Comparison of ENCODE assay signal across 2 cellular contexts in the genomic region with DNA sequence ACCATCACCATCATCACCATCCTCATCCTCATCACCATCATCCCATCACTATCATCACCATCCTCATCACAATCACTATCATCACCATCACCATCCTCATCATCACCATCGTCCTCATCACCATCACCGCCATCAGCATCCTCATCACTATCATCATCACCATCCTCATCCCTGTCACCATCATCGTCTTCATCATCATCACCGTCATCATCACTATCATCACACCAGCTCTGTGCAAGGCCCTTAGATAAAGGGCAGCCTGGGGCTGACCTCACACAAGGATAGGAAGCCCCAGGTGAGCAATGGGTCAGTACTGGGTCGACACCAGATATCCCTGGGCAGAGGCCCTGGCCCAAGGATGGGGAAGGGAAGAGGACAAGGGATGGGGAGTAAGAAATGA.
TF ChIP-seq lines count a peak whose summit lies in the region.

No MANE protein-coding gene starts in this region.

TF ChIP-seq in HepG2, 621 proteins besides CTCF, POLR2A, EP300 and RAD21:
- TF ChIP-seq ZNF468 (CRISPR knock-in tag; IDR thresholded peaks at IDR 0.05): no peak
- TF ChIP-seq CREB1 (IDR thresholded peaks at IDR 0.05): peak; percentile 92
- no peak for TF ChIP-seq CREB1 (CRISPR knock-in tag; IDR thresholded peaks at IDR 0.05)

TF ChIP-seq in K562, 482 proteins besides CTCF, POLR2A, EP300 and RAD21 (continues in another document):
- TF ChIP-seq OTX1 (CRISPR knock-in tag; IDR thresholded peaks at IDR 0.05): peak; percentile 81; the same call in 1 of the 2 replicates
- TF ChIP-seq, protein P1, sequence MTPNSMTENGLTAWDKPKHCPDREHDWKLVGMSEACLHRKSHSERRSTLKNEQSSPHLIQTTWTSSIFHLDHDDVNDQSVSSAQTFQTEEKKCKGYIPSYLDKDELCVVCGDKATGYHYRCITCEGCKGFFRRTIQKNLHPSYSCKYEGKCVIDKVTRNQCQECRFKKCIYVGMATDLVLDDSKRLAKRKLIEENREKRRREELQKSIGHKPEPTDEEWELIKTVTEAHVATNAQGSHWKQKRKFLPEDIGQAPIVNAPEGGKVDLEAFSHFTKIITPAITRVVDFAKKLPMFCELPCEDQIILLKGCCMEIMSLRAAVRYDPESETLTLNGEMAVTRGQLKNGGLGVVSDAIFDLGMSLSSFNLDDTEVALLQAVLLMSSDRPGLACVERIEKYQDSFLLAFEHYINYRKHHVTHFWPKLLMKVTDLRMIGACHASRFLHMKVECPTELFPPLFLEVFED (CRISPR knock-in tag; conservative IDR thresholded peaks at IDR 0.05): peak; percentile 89
- TF ChIP-seq MTA1 (IDR thresholded peaks at IDR 0.05; ENCODE audit: borderline replicate concordance): 0 out of 2 replicates have a peak, but pooled peaks have one; percentile 45
- 0 out of 2 replicates have a peak, but pooled peaks have one; percentile 29 for TF ChIP-seq ZNF408 (CRISPR knock-in tag; IDR thresholded peaks at IDR 0.05; ENCODE audit: low read depth)
- no peak for TF ChIP-seq ATF1 (CRISPR knock-in tag; IDR thresholded peaks at IDR 0.05)
- TF ChIP-seq ATF1 (tag; IDR thresholded peaks at IDR 0.05): peak; percentile 47
- TF ChIP-seq ZBTB7A (IDR thresholded peaks at IDR 0.05; ENCODE audit: borderline replicate concordance, control insufficient read depth, low read depth, low read length): no peak
- peak; percentile 54; the same call in 1 of the 2 replicates for TF ChIP-seq ZEB2 (IDR thresholded peaks at IDR 0.05)
- TF ChIP-seq, protein P2, sequence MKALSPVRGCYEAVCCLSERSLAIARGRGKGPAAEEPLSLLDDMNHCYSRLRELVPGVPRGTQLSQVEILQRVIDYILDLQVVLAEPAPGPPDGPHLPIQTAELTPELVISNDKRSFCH (CRISPR knock-in tag; IDR thresholded peaks at IDR 0.05): no peak
- TF ChIP-seq, protein P2 (tag; IDR thresholded peaks at IDR 0.05): peak; percentile 79; the same call in 1 of the 2 replicates
- no peak for TF ChIP-seq SRF (CRISPR knock-in tag; IDR thresholded peaks at IDR 0.05)
- TF ChIP-seq, protein P3, sequence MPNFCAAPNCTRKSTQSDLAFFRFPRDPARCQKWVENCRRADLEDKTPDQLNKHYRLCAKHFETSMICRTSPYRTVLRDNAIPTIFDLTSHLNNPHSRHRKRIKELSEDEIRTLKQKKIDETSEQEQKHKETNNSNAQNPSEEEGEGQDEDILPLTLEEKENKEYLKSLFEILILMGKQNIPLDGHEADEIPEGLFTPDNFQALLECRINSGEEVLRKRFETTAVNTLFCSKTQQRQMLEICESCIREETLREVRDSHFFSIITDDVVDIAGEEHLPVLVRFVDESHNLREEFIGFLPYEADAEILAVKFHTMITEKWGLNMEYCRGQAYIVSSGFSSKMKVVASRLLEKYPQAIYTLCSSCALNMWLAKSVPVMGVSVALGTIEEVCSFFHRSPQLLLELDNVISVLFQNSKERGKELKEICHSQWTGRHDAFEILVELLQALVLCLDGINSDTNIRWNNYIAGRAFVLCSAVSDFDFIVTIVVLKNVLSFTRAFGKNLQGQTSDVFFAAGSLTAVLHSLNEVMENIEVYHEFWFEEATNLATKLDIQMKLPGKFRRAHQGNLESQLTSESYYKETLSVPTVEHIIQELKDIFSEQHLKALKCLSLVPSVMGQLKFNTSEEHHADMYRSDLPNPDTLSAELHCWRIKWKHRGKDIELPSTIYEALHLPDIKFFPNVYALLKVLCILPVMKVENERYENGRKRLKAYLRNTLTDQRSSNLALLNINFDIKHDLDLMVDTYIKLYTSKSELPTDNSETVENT (CRISPR knock-in tag; IDR thresholded peaks at IDR 0.05): 0 out of 2 replicates have a peak, but pooled peaks have one; percentile 26
- TF ChIP-seq, protein P4, sequence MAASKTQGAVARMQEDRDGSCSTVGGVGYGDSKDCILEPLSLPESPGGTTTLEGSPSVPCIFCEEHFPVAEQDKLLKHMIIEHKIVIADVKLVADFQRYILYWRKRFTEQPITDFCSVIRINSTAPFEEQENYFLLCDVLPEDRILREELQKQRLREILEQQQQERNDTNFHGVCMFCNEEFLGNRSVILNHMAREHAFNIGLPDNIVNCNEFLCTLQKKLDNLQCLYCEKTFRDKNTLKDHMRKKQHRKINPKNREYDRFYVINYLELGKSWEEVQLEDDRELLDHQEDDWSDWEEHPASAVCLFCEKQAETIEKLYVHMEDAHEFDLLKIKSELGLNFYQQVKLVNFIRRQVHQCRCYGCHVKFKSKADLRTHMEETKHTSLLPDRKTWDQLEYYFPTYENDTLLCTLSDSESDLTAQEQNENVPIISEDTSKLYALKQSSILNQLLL (CRISPR knock-in tag; IDR thresholded peaks at IDR 0.05; ENCODE audit: borderline replicate concordance): peak; percentile 59; the same call in 1 of the 2 replicates
- TF ChIP-seq EHMT2 (IDR thresholded peaks at IDR 0.05): peak; percentile 22
- no peak for TF ChIP-seq BCL6 (CRISPR knock-in tag; IDR thresholded peaks at IDR 0.05)
- TF ChIP-seq PHTF2 (CRISPR knock-in tag; IDR thresholded peaks at IDR 0.05): no peak
- TF ChIP-seq, protein P5, sequence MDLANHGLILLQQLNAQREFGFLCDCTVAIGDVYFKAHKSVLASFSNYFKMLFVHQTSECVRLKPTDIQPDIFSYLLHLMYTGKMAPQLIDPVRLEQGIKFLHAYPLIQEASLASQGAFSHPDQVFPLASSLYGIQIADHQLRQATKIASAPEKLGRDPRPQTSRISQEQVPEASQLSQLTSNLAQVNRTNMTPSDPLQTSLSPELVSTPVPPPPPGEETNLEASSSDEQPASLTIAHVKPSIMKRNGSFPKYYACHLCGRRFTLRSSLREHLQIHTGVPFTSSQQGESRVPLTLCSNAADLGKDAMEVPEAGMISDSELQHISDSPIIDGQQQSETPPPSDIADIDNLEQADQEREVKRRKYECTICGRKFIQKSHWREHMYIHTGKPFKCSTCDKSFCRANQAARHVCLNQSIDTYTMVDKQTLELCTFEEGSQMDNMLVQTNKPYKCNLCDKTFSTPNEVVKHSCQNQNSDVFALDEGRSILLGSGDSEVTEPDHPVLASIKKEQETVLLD (IDR thresholded peaks at IDR 0.05): peak; percentile 39; the same call in 1 of the 2 replicates
- peak; percentile 61 to 78 for TF ChIP-seq RCOR1 (IDR thresholded peaks at IDR 0.05; ENCODE audit: borderline replicate concordance in 1 of 2, low read depth in 2 of 2, low read length in 2 of 2)
- peak; percentile 81 for TF ChIP-seq ELF4 (CRISPR knock-in tag; IDR thresholded peaks at IDR 0.05)
- 0 out of 2 replicates have a peak, but pooled peaks have one; percentile 31 for TF ChIP-seq ZNF830 (CRISPR knock-in tag; IDR thresholded peaks at IDR 0.05)
- no peak for TF ChIP-seq NEUROD1 (IDR thresholded peaks at IDR 0.05; ENCODE audit: borderline replicate concordance, low read depth, low read length, partially characterized antibody)
- peak; percentile 13; the same call in 1 of the 2 replicates for TF ChIP-seq BCOR (IDR thresholded peaks at IDR 0.05)
- TF ChIP-seq, protein P6, sequence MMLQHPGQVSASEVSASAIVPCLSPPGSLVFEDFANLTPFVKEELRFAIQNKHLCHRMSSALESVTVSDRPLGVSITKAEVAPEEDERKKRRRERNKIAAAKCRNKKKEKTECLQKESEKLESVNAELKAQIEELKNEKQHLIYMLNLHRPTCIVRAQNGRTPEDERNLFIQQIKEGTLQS (IDR thresholded peaks at IDR 0.05): peak; percentile 38; the same call in 1 of the 2 replicates
- TF ChIP-seq, protein P6 (CRISPR knock-in tag; conservative IDR thresholded peaks at IDR 0.05): no peak
- TF ChIP-seq KDM1A (IDR thresholded peaks at IDR 0.05): peak; percentile 98; a peak in 3 of 4 replicates
- TF ChIP-seq, protein P7, sequence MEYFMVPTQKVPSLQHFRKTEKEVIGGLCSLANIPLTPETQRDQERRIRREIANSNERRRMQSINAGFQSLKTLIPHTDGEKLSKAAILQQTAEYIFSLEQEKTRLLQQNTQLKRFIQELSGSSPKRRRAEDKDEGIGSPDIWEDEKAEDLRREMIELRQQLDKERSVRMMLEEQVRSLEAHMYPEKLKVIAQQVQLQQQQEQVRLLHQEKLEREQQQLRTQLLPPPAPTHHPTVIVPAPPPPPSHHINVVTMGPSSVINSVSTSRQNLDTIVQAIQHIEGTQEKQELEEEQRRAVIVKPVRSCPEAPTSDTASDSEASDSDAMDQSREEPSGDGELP (CRISPR knock-in tag; IDR thresholded peaks at IDR 0.05; ENCODE audit: borderline replicate concordance): no peak
- TF ChIP-seq, protein P8, sequence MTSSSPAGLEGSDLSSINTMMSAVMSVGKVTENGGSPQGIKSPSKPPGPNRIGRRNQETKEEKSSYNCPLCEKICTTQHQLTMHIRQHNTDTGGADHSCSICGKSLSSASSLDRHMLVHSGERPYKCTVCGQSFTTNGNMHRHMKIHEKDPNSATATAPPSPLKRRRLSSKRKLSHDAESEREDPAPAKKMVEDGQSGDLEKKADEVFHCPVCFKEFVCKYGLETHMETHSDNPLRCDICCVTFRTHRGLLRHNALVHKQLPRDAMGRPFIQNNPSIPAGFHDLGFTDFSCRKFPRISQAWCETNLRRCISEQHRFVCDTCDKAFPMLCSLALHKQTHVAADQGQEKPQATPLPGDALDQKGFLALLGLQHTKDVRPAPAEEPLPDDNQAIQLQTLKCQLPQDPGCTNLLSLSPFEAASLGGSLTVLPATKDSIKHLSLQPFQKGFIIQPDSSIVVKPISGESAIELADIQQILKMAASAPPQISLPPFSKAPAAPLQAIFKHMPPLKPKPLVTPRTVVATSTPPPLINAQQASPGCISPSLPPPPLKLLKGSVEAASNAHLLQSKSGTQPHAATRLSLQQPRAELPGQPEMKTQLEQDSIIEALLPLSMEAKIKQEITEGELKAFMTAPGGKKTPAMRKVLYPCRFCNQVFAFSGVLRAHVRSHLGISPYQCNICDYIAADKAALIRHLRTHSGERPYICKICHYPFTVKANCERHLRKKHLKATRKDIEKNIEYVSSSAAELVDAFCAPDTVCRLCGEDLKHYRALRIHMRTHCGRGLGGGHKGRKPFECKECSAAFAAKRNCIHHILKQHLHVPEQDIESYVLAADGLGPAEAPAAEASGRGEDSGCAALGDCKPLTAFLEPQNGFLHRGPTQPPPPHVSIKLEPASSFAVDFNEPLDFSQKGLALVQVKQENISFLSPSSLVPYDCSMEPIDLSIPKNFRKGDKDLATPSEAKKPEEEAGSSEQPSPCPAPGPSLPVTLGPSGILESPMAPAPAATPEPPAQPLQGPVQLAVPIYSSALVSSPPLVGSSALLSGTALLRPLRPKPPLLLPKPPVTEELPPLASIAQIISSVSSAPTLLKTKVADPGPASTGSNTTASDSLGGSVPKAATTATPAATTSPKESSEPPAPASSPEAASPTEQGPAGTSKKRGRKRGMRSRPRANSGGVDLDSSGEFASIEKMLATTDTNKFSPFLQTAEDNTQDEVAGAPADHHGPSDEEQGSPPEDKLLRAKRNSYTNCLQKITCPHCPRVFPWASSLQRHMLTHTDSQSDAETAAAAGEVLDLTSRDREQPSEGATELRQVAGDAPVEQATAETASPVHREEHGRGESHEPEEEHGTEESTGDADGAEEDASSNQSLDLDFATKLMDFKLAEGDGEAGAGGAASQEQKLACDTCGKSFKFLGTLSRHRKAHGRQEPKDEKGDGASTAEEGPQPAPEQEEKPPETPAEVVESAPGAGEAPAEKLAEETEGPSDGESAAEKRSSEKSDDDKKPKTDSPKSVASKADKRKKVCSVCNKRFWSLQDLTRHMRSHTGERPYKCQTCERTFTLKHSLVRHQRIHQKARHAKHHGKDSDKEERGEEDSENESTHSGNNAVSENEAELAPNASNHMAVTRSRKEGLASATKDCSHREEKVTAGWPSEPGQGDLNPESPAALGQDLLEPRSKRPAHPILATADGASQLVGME (CRISPR knock-in tag; IDR thresholded peaks at IDR 0.05): peak; percentile 92; the same call in 1 of the 2 replicates
- TF ChIP-seq GATAD2A (IDR thresholded peaks at IDR 0.05): 0 out of 2 replicates have a peak, but pooled peaks have one; percentile 56
- peak; percentile 11 for TF ChIP-seq NCOA4 (IDR thresholded peaks at IDR 0.05; ENCODE audit: partially characterized antibody)
- no peak for TF ChIP-seq RB1 (IDR thresholded peaks at IDR 0.05; ENCODE audit: low read depth)
- TF ChIP-seq, protein P9, sequence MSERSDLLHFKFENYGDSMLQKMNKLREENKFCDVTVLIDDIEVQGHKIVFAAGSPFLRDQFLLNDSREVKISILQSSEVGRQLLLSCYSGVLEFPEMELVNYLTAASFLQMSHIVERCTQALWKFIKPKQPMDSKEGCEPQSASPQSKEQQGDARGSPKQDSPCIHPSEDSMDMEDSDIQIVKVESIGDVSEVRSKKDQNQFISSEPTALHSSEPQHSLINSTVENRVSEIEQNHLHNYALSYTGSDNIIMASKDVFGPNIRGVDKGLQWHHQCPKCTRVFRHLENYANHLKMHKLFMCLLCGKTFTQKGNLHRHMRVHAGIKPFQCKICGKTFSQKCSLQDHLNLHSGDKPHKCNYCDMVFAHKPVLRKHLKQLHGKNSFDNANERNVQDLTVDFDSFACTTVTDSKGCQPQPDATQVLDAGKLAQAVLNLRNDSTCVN (CRISPR knock-in tag; IDR thresholded peaks at IDR 0.05): peak; percentile 40; the same call in 1 of the 2 replicates
- TF ChIP-seq, protein P10, sequence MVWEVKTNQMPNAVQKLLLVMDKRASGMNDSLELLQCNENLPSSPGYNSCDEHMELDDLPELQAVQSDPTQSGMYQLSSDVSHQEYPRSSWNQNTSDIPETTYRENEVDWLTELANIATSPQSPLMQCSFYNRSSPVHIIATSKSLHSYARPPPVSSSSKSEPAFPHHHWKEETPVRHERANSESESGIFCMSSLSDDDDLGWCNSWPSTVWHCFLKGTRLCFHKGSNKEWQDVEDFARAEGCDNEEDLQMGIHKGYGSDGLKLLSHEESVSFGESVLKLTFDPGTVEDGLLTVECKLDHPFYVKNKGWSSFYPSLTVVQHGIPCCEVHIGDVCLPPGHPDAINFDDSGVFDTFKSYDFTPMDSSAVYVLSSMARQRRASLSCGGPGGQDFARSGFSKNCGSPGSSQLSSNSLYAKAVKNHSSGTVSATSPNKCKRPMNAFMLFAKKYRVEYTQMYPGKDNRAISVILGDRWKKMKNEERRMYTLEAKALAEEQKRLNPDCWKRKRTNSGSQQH (CRISPR knock-in tag; IDR thresholded peaks at IDR 0.05): peak; percentile 85
- TF ChIP-seq GATA2 (CRISPR knock-in tag; IDR thresholded peaks at IDR 0.05): peak; percentile 91
- TF ChIP-seq HDAC1 (IDR thresholded peaks at IDR 0.05): peak in 1 of 2 experiments; percentile 97; a peak in 2 of 4 replicates
- TF ChIP-seq ZNF175 (CRISPR knock-in tag; IDR thresholded peaks at IDR 0.05; ENCODE audit: low read depth): no peak
- peak; percentile 68 for TF ChIP-seq ARHGAP35 (IDR thresholded peaks at IDR 0.05; ENCODE audit: partially characterized antibody)
